27 cellular contexts compared by ENCODE assay signal in genomic region chrX:107648332-107648731, GRCh38. TPM values are rescaled to one million over a fixed set of nuclear protein-coding genes. Genes with fewer than 3 reads are reported as not detected.
DNase-seq lines count a peak whose midpoint lies in the region; ATAC-seq, FAIRE-seq and TF ChIP-seq lines count a peak whose summit lies in the region.
"Had no signal": no experiment of that assay in that cellular context is flagged by ENCODE, and none has a peak within 500 bp of the region (broad histone marks: within the 10 kb centered on the region; RNA-seq: fewer than 3 reads in every experiment).

No MANE protein-coding gene starts in this region.

- no peaks in the 10 kb centered on the region for H3K4me1 ChIP-seq in HepG2 (ENCODE audit: insufficient read depth, low read length)
- no peaks in the 10 kb centered on the region for H3K4me1 ChIP-seq in right lobe of liver
- no peaks in the 10 kb centered on the region for H3K4me1 ChIP-seq in endothelial cell of umbilical vein (ENCODE audit: control insufficient read depth, extremely low read depth, insufficient read depth, low read length)
- H3K4me1 ChIP-seq: BE2C, BLaER1 had no signal

- H2AFZ ChIP-seq in HepG2 (ENCODE audit: low read length) (no peak overlapping the region), endothelial cell of umbilical vein (ENCODE audit: low read depth, low read length) (no peak overlapping the region)

- BruUV-seq in HepG2 (replicated peaks; lab: Mats Ljungman, UMichigan): no TSS peak
- no TSS peak for BruUV-seq in endothelial cell of umbilical vein (replicated peaks; lab: Mats Ljungman, UMichigan)

- H3K4me2 ChIP-seq in HepG2 (ENCODE audit: low read depth, low read length): no peak overlapping the region
- no peak overlapping the region for H3K4me2 ChIP-seq in endothelial cell of umbilical vein (ENCODE audit: insufficient read depth, low read length)
- H3K4me2 ChIP-seq: BLaER1 had no signal

- no peak for TF ChIP-seq RAD21 in HepG2 (CRISPR knock-in tag; IDR thresholded peaks at IDR 0.05)

- 94% methylated on average over 4 of the region's 4 CpGs for WGBS in HepG2 (ENCODE audit: low lambda C conversion rate)
- WGBS in right lobe of liver (ENCODE audit: insufficient coverage, low coverage, low lambda C conversion rate, missing lambda C conversion rate): 89% methylated on average over 4 of the region's 4 CpGs

- FAIRE-seq in HepG2 (lab: Jason Lieb, UNC) (no peak), endothelial cell of umbilical vein (lab: Jason Lieb, UNC) (peak; percentile 44)
- FAIRE-seq: GM12878, GM12892, GM18507, GM19239 had no signal

- H3K36me3 ChIP-seq in HepG2 (replicated peaks in 1 of 2; ENCODE audit: control insufficient read depth in 1 of 2, insufficient read depth in 2 of 2, low read length in 2 of 2) (peaks cover 3 to 12% of the 10 kb centered on the region in 2 experiments; a peak in 3 of 5 replicates), right lobe of liver (peaks cover 0 to 8% (median 3%) of the 10 kb centered on the region in 4 donors), endothelial cell of umbilical vein (ENCODE audit: control insufficient read depth in 2 of 2, extremely low read depth in 1 of 2, insufficient read depth in 2 of 2, low read length in 2 of 2) (peaks cover 1 to 2% of the 10 kb centered on the region in 2 experiments)

- no peaks in the 10 kb centered on the region for H3K9me3 ChIP-seq in HepG2 (ENCODE audit: low read length)
- no peaks in the 10 kb centered on the region for H3K9me3 ChIP-seq in right lobe of liver
- no peaks in the 10 kb centered on the region for H3K9me3 ChIP-seq in endothelial cell of umbilical vein (replicated peaks; ENCODE audit: control insufficient read depth, insufficient read depth, low read length)
- H3K9me3 ChIP-seq: BE2C, BLaER1 had no signal

- H3K79me2 ChIP-seq in HepG2 (ENCODE audit: insufficient read depth, low read length) (no peaks in the 10 kb centered on the region), endothelial cell of umbilical vein (ENCODE audit: control insufficient read depth, insufficient read depth, low read length) (no peaks in the 10 kb centered on the region)

- no peak for DNase-seq in HepG2 (ENCODE audit: low spot score)
- DNase-seq in right lobe of liver: no peak
- DNase-seq in HEK293T (ENCODE audit: extremely low spot score): no peak
- no peak for DNase-seq in endothelial cell of umbilical vein (ENCODE audit: low read depth, low spot score)
- DNase-seq in islet precursor cell: no peak
- DNase-seq in NCI-H187 treated with DMSO at 0.1 percent for 48 hours (lab: John Stamatoyannopoulos, UW): no peak
- DNase-seq in stimulated activated CD4-positive, alpha-beta T cell treated with anti-CD3 and anti-CD28 coated beads, Interleukin-4, amount 100 ng/mL, for 4 hours: no peak
- DNase-seq: ACHN; BE2C; C1 segment of cervical spinal cord; CD4-positive, alpha-beta memory T cell; CD4-positive, CD25-positive, alpha-beta regulatory T cell; CD8-positive, alpha-beta memory T cell; COR-L47; DMS 273 treated with DMSO at 0.1 percent for 48 hours; DMS153; DMS53; DMS79; DND-41; EL; GDM1 had no signal

- in situ Hi-C loops in HepG2 (cut with HindIII; ENCODE audit: extremely low pct_ligation_motif_present, low pct_unique_long_range_greater_than_20kb): no loop called here

- CTCF ChIA-PET in HepG2 (lab: Yijun Ruan, JAX; ENCODE audit: low intra/inter-chr PET ratio, low total read pairs) (no interaction called here), HEK293T (lab: Yijun Ruan, JAX) (interaction anchor here (0.5 to 0.7 kb wide), 2 partner anchors 13 to 127 kb away, joined by 3 to 5 read pairs; partner anchors contain the start of gene TSC22D3), endothelial cell of umbilical vein (lab: Charles Lee) (no interaction called here)

- H3K4me3 ChIP-seq in HepG2 (replicated peaks in 1 of 3; ENCODE audit: insufficient read depth in 1 of 3, low read depth in 2 of 3, low read length in 3 of 3) (no peak overlapping the region), right lobe of liver (no peak overlapping the region), endothelial cell of umbilical vein (replicated peaks in 1 of 3; ENCODE audit: insufficient read depth in 1 of 3, low read depth in 1 of 3, low read length in 3 of 3) (no peak overlapping the region)
- H3K4me3 ChIP-seq: BLaER1, GM12878 had no signal

- H3K9me1 ChIP-seq in endothelial cell of umbilical vein (replicated peaks; ENCODE audit: control insufficient read depth, extremely low read depth, insufficient read depth, low read length): no peaks in the 10 kb centered on the region

- H3K27ac ChIP-seq in HepG2 (ENCODE audit: extremely low read length, insufficient read depth, low read length) (no peak overlapping the region), right lobe of liver (no peak overlapping the region), endothelial cell of umbilical vein (ENCODE audit: insufficient read depth, low read depth, low read length) (no peak overlapping the region)
- H3K27ac ChIP-seq: 22Rv1, BLaER1 had no signal

- TF ChIP-seq POLR2A in HepG2 (IDR thresholded peaks at IDR 0.05; ENCODE audit: insufficient read depth in 1 of 2, low read depth in 2 of 2, low read length in 2 of 2) (no peak), right lobe of liver (IDR thresholded peaks at IDR 0.05) (no peak), endothelial cell of umbilical vein (IDR thresholded peaks at IDR 0.05; ENCODE audit: low read depth, low read length) (no peak)

- H4K20me1 ChIP-seq in HepG2 (ENCODE audit: insufficient read depth, low read length) (no peaks in the 10 kb centered on the region), endothelial cell of umbilical vein (replicated peaks; ENCODE audit: control insufficient read depth, extremely low read depth, insufficient read depth, low read length) (no peaks in the 10 kb centered on the region)
- H4K20me1 ChIP-seq: BLaER1 had no signal

- dilution Hi-C loops in endothelial cell of umbilical vein (cut with MboI; ENCODE audit: extremely low pct_ligation_motif_present, low sequenced_read_pairs): no loop called here

- no peak overlapping the region for H3K9ac ChIP-seq in HepG2 (ENCODE audit: insufficient read depth, low read depth, low read length)
- no peak overlapping the region for H3K9ac ChIP-seq in endothelial cell of umbilical vein (replicated peaks; ENCODE audit: extremely low read depth, insufficient read depth, low read length)
- H3K9ac ChIP-seq: BLaER1 had no signal

- TF ChIP-seq CTCF in HepG2 (CRISPR knock-in tag; IDR thresholded peaks at IDR 0.05) (no peak), right lobe of liver (IDR thresholded peaks at IDR 0.05) (no peak), endothelial cell of umbilical vein (IDR thresholded peaks at IDR 0.05; ENCODE audit: extremely low read depth in 1 of 2, insufficient read depth in 1 of 2, low read depth in 1 of 2, low read length in 2 of 2) (no peak)

- no peak for TF ChIP-seq EP300 in HepG2 (IDR thresholded peaks at IDR 0.05; ENCODE audit: low read depth in 2 of 2, low read length in 2 of 2)
- TF ChIP-seq EP300 in HepG2 (CRISPR knock-in tag; IDR thresholded peaks at IDR 0.05; ENCODE audit: borderline replicate concordance): no peak

- no peaks in the 10 kb centered on the region for H3K27me3 ChIP-seq in HepG2 (ENCODE audit: control insufficient read depth in 1 of 2, insufficient read depth in 2 of 2, low read length in 2 of 2)
- H3K27me3 ChIP-seq in right lobe of liver: no peaks in the 10 kb centered on the region
- no peaks in the 10 kb centered on the region for H3K27me3 ChIP-seq in endothelial cell of umbilical vein (ENCODE audit: control insufficient read depth in 2 of 2, insufficient read depth in 2 of 2, low read length in 2 of 2)
- H3K27me3 ChIP-seq: BE2C had no signal

- POLR2A ChIA-PET in HepG2 (lab: Yijun Ruan, JAX): no interaction called here
- POLR2A ChIA-PET in HEK293T (lab: Yijun Ruan, JAX): interaction anchor here (1.3 kb wide), 1 partner anchor 20 kb away, joined by 3 read pairs; the partner anchor contains the start of gene PRPS1
- POLR2A ChIA-PET in endothelial cell of umbilical vein (lab: Charles Lee): no interaction called here

- intact Hi-C loops in HepG2 (cut with micrococcal nuclease; ENCODE audit: unreplicated experiment) (loop anchor here (5.0 kb wide), 1 partner anchor 621 kb away; no protein-coding TSS in a partner anchor), right lobe of liver (cut with DNase I) (no loop called here), endothelial cell of umbilical vein (cut with micrococcal nuclease) (no loop called here)

- ATAC-seq in HepG2: no peak
- no peak for ATAC-seq in right lobe of liver
- ATAC-seq: GM12878 had no signal

RNA-seq across cellular contexts. Expression of gene PRPS1, which starts 20.0 kb away (rescaled TPM):
- total RNA-seq in HepG2 (2016; rRNA removed; fragmentation: Illumina TruSeq; extraction: Trizol): 54.4 and 80.5 TPM in 2 replicates
- 9.9 and 13.0 TPM in 2 replicates for total RNA-seq in HepG2 (2016; cell fraction: cytosol; rRNA removed; fragmentation: Illumina TruSeq; extraction: Trizol; ENCODE audit: low read depth)
- 52.3 and 82.1 TPM in 2 replicates for total RNA-seq in HepG2 (2016; cell fraction: insoluble cytoplasmic fraction; rRNA removed; fragmentation: Illumina TruSeq; extraction: Trizol)
- total RNA-seq in HepG2 (2016; cell fraction: membrane; rRNA removed; fragmentation: Illumina TruSeq; extraction: Trizol): 25.7 and 27.0 TPM in 2 replicates
- total RNA-seq in HepG2 (2016; cell fraction: nucleus; rRNA removed; fragmentation: Illumina TruSeq; extraction: Trizol): 22.0 and 23.9 TPM in 2 replicates
- 26.0 and 33.7 TPM in 2 replicates for polyA plus RNA-seq in HepG2 (2011; rRNA removed)
- 23.3 and 28.8 TPM in 2 replicates for polyA plus RNA-seq in HepG2 (2011; cell fraction: cytosol; rRNA removed)
- polyA plus RNA-seq in HepG2 (2011; cell fraction: nucleus; rRNA removed): 7.3 and 8.4 TPM in 2 replicates
- 25.1 and 35.9 TPM in 2 replicates for polyA plus RNA-seq in HepG2 (2012)
- polyA plus RNA-seq in HepG2 (2016; cell fraction: cytosol; fragmentation: Illumina TruSeq; extraction: Trizol; ENCODE audit: low read depth): 11.3 and 12.7 TPM in 2 replicates
- 89.6 and 95.5 TPM in 2 replicates for polyA plus RNA-seq in HepG2 (2016; cell fraction: insoluble cytoplasmic fraction; fragmentation: Illumina TruSeq; extraction: Trizol; ENCODE audit: low read depth)
- 18.7 and 19.3 TPM in 2 replicates for polyA plus RNA-seq in HepG2 (2016; cell fraction: membrane; fragmentation: Illumina TruSeq; extraction: Trizol; ENCODE audit: low read depth)
- polyA plus RNA-seq in HepG2 (2016; cell fraction: nucleus; fragmentation: Illumina TruSeq; extraction: Trizol; ENCODE audit: insufficient read depth, low read depth): 29.5 and 31.8 TPM in 2 replicates
- polyA minus RNA-seq in HepG2 (2011; rRNA and poly(A)+ RNA removed; ENCODE audit: low replicate concordance): 34.8 and 117 TPM in 2 replicates
- polyA minus RNA-seq in HepG2 (2011; cell fraction: cytosol; rRNA and poly(A)+ RNA removed): 20.4 and 21.6 TPM in 2 replicates
- polyA minus RNA-seq in HepG2 (2011; cell fraction: nucleus; rRNA and poly(A)+ RNA removed): 13.6 and 17.8 TPM in 2 replicates
- total RNA-seq in right lobe of liver: 10 to 100 TPM; 23.8 to 38.6 (median 26.0) TPM
- 36.8 and 38.7 TPM in 2 replicates for total RNA-seq in endothelial cell of umbilical vein
- 23.8 and 30.9 TPM in 2 replicates for polyA plus RNA-seq in endothelial cell of umbilical vein
- polyA plus RNA-seq in endothelial cell of umbilical vein (2011; cell fraction: cytosol; rRNA removed): 31.9 and 38.3 TPM in 2 replicates
- polyA plus RNA-seq in endothelial cell of umbilical vein (2011; cell fraction: nucleus; rRNA removed): 18.5 and 19.8 TPM in 2 replicates
- polyA plus RNA-seq in endothelial cell of umbilical vein (2012): 37.5 and 46.7 TPM in 2 replicates
- 31.2 and 42.5 TPM in 2 replicates for polyA minus RNA-seq in endothelial cell of umbilical vein
- 59.0 TPM for polyA minus RNA-seq in endothelial cell of umbilical vein (2011; cell fraction: cytosol; rRNA and poly(A)+ RNA removed)
- 13.0 and 14.1 TPM in 2 replicates for polyA minus RNA-seq in endothelial cell of umbilical vein (2011; cell fraction: nucleus; rRNA and poly(A)+ RNA removed)
